Comparison of ENCODE assay signal across 6 cellular contexts in the genomic region with DNA sequence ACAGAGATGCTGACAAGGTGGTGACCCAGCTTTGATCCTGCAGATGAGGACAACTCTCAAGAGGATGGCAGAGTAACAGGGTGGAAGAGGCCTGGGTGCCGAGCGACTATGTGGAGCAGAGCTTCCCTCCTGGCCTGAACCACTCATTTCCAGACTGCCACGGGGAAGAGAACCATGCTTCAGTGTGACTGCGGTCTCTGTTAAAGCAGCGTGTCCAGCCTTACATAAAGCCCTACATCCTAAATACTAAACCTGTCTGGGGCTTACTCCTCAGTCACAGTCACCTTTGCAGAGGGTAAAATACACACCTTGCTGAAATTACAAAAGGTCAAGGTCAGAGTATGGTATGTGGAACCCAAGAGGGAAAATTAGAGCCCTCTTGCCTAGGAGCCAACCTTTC.
"Had no signal": no experiment of that assay in that cellular context is flagged by ENCODE, and none has a peak within 500 bp of the region (broad histone marks: within the 10 kb centered on the region; RNA-seq: fewer than 3 reads in every experiment).

No MANE protein-coding gene starts in this region.

- H3K4me3 ChIP-seq: GM23338, HAP-1 had no signal

- H3K4me1 Mint-ChIP-seq: IgD-negative memory B cell had no signal

- H3K4me3 Mint-ChIP-seq: GM23338, HFFc6, IgD-negative memory B cell had no signal

- H3K9me3 Mint-ChIP-seq: HFFc6 had no signal

- H3K4me1 ChIP-seq: HAP-1 had no signal

- DNase-seq: H7, HFFc6 had no signal

- H3K36me3 ChIP-seq: HAP-1 had no signal

- H3K9me3 ChIP-seq: HAP-1 had no signal

- H3K27ac Mint-ChIP-seq: GM23338, HFFc6, IgD-negative memory B cell had no signal

- H3K27ac ChIP-seq: HL-60 had no signal

- H2AFZ ChIP-seq: GM23338 had no signal

- H3K4me2 ChIP-seq: GM23338 had no signal
